30 cellular contexts compared by ENCODE assay signal in the genomic region with DNA sequence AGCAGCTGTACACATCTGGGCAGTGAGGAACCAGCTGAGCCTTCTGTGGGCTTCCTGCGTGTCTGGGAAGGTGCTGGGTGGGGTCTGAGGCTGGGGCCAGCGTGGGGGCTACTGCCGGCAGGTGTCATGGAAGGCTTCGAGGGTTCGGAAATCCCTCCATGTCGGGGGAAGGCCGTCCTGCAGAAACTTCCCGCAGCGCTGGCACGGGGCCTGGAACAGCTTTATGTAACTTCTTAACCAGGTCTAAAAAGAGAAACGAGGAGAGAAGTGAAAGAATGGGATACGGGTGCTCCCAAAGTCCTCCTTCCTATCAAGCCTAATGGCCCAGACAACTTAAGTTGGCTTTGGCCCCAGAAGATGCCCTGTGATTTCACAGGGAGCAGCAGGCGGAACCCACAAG.
"Had no signal": no experiment of that assay in that cellular context is flagged by ENCODE, and none has a peak within 500 bp of the region (broad histone marks: within the 10 kb centered on the region; RNA-seq: fewer than 3 reads in every experiment).

No MANE protein-coding gene starts in this region.

- H3K27ac ChIP-seq: adrenal gland, body of pancreas, brain microvascular endothelial cell, breast epithelium, VCaP had no signal

- H3K27me3 ChIP-seq: adrenal gland, body of pancreas, brain microvascular endothelial cell, breast epithelium had no signal

- H3K9me3 ChIP-seq: adrenal gland, body of pancreas, breast epithelium had no signal

- H3K4me3 ChIP-seq: adrenal gland, body of pancreas, breast epithelium had no signal

- H3K4me1 ChIP-seq: adrenal gland, body of pancreas, breast epithelium had no signal

- DNase-seq: activated B cell treated with CpG ODN at 0.5 μM for 24 hours; activated CD4-positive, alpha-beta memory T cell treated with anti-CD3 and anti-CD28 coated beads for 36 hours; activated CD4-positive, alpha-beta T cell treated with anti-CD3 and anti-CD28 coated beads for 4 hours; activated CD4-positive, alpha-beta T cell treated with anti-CD3 and anti-CD28 coated beads, Interleukin-2, amount 10 ng/mL, durations not matched to agents 24 days and 14 days; activated CD4-positive, alpha-beta T cell treated with anti-CD3 and anti-CD28 coated beads, Interleukin-2, amount 50 U/mL, for 1 hour; activated CD4-positive, alpha-beta T cell treated with anti-CD3 and anti-CD28 coated beads, Interleukin-2, amount 50 U/mL, for 4 hours; activated CD4-positive, CD25-positive, alpha-beta regulatory T cell treated with anti-CD3 and anti-CD28 coated beads, Interleukin-2, amount 50 U/mL, for 72 hours; activated CD8-positive, alpha-beta memory T cell treated with anti-CD3 and anti-CD28 coated beads, Interleukin-2, amount 50 U/mL, for 4 hours; activated CD8-positive, alpha-beta T cell treated with anti-CD3 and anti-CD28 coated beads for 36 hours; activated effector memory CD4-positive, alpha-beta T cell treated with anti-CD3 and anti-CD28 coated beads, Interleukin-2, amount 50 U/mL, for 16 hours; activated gamma-delta T cell treated with Interleukin-2 at 50 U/mL for 16 hours; activated naive CD4-positive, alpha-beta T cell; activated naive CD4-positive, alpha-beta T cell treated with anti-CD3 and anti-CD28 coated beads for 36 hours; activated naive CD4-positive, alpha-beta T cell treated with anti-CD3 and anti-CD28 coated beads, Interleukin-2, amount 50 U/mL, for 16 hours; activated naive CD8-positive, alpha-beta T cell treated with anti-CD3 and anti-CD28 coated beads for 36 hours; activated T-cell treated with anti-CD3 and anti-CD28 coated beads for 4 hours; activated T-cell treated with anti-CD3 and anti-CD28 coated beads, Interleukin-2, amount 50 U/mL, for 1 hour; activated T-cell treated with anti-CD3 and anti-CD28 coated beads, Interleukin-2, amount 50 U/mL, for 4 hours; activated T-cell treated with anti-CD3 and anti-CD28 coated beads, Interleukin-2, amount 50 U/mL, for 72 hours; adrenal gland; amniotic stem cell; aorta; body of pancreas; brain microvascular endothelial cell; central memory CD4-positive, alpha-beta T cell; T-helper 1 cell; T-helper 2 cell; T-helper 9 cell had no signal

- H3K36me3 ChIP-seq: brain microvascular endothelial cell had no signal
